8 cellular contexts compared by ENCODE assay signal in genomic region chr4:81565137-81565870, GRCh38.
DNase-seq lines count a peak whose midpoint lies in the region; ATAC-seq, FAIRE-seq and TF ChIP-seq lines count a peak whose summit lies in the region.

No MANE protein-coding gene starts in this region.

- H3K4me1 ChIP-seq in keratinocyte (ENCODE audit: control insufficient read depth, extremely low read depth, insufficient read depth, low read length) (no peaks in the 10 kb centered on the region), skeletal muscle tissue (ENCODE audit: control insufficient read depth in 3 of 3, insufficient read depth in 3 of 3, low read length in 3 of 3) (peaks cover 0 to 4% (median 4%) of the 10 kb centered on the region in 3 donors)
- peaks cover 5% of the 10 kb centered on the region for H3K4me1 ChIP-seq in CD8-positive, alpha-beta T cell (ENCODE audit: insufficient read depth, low read length)

- no peaks in the 10 kb centered on the region for H3K79me2 ChIP-seq in keratinocyte (ENCODE audit: control insufficient read depth, insufficient read depth, low read length)

- H3K9me3 ChIP-seq in keratinocyte (ENCODE audit: control insufficient read depth, low read depth, low read length) (no peaks in the 10 kb centered on the region), skeletal muscle tissue (ENCODE audit: control insufficient read depth in 3 of 3, low read length in 3 of 3) (no peaks in the 10 kb centered on the region)
- H3K9me3 ChIP-seq in CD8-positive, alpha-beta T cell (ENCODE audit: low read length): no peaks in the 10 kb centered on the region

- no peaks in the 10 kb centered on the region for H3K36me3 Mint-ChIP-seq in CD8-positive, alpha-beta T cell

- no peak overlapping the region for H3K27ac ChIP-seq in keratinocyte (ENCODE audit: control insufficient read depth, insufficient read depth, low read length)
- peak overlapping the region; percentile 82 for H3K27ac ChIP-seq in skeletal muscle tissue (ENCODE audit: low read depth, low read length)
- H3K27ac ChIP-seq in CD8-positive, alpha-beta T cell (ENCODE audit: low read depth, low read length): no peak overlapping the region

- H3K4me1 Mint-ChIP-seq in CD8-positive, alpha-beta T cell (ENCODE audit: low read depth): peaks cover 10% of the 10 kb centered on the region

- dilution Hi-C loops in keratinocyte (cut with MboI; ENCODE audit: extremely low pct_ligation_motif_present, low sequenced_read_pairs): no loop called here

- intact Hi-C loops in CD8-positive, alpha-beta T cell (cut with DNase I, micrococcal nuclease): no loop called here

- H3K9me3 Mint-ChIP-seq in CD8-positive, alpha-beta T cell: no peaks in the 10 kb centered on the region

- H3K4me3 ChIP-seq in cardiac fibroblast (replicated peaks in 1 of 2; ENCODE audit: low read depth in 2 of 2, low read length in 2 of 2): peak overlapping the region; percentile 19 to 30
- no peak overlapping the region for H3K4me3 ChIP-seq in keratinocyte (ENCODE audit: control insufficient read depth in 2 of 3, extremely low read depth in 1 of 3, insufficient read depth in 2 of 3, low read depth in 1 of 3, low read length in 3 of 3)
- peak overlapping the region; percentile 25 to 64 (median 48) for H3K4me3 ChIP-seq in skeletal muscle tissue (ENCODE audit: low read length in 3 of 3)
- H3K4me3 ChIP-seq in CD8-positive, alpha-beta T cell (ENCODE audit: low read depth, low read length): no peak overlapping the region

- CTCF ChIA-PET in HEK293T (lab: Yijun Ruan, JAX): no interaction called here
- CTCF ChIA-PET in CD8-positive, alpha-beta T cell (lab: Charles Lee): interaction anchor here (0.8 to 1.0 kb wide), 2 partner anchors 14 to 98 kb away, joined by 3 read pairs; no protein-coding TSS in a partner anchor

- no peak overlapping the region for H2AFZ ChIP-seq in keratinocyte (ENCODE audit: control insufficient read depth, low read length)

- no peaks in the 10 kb centered on the region for H4K20me1 ChIP-seq in keratinocyte (ENCODE audit: control insufficient read depth, extremely low read depth, insufficient read depth, low read length)

- H3K9me1 ChIP-seq in keratinocyte (ENCODE audit: control insufficient read depth, extremely low read depth, insufficient read depth, low read length): no peaks in the 10 kb centered on the region

- TF ChIP-seq CTCF in cardiac fibroblast (IDR thresholded peaks at IDR 0.05; ENCODE audit: low read depth, low read length) (no peak), keratinocyte (optimal IDR thresholded peaks at IDR 0.05 in 1 of 3, IDR thresholded peaks at IDR 0.05 in 1 of 3, conservative IDR thresholded peaks at IDR 0.05 in 1 of 3; ENCODE audit: extremely low read depth in 1 of 3, insufficient read depth in 2 of 3, low read length in 3 of 3) (no peak)
- TF ChIP-seq CTCF in CD8-positive, alpha-beta T cell (IDR thresholded peaks at IDR 0.05): no peak

- peak; percentile 10 for DNase-seq in HEK293T (ENCODE audit: extremely low spot score)
- DNase-seq in cardiac fibroblast (ENCODE audit: low read depth in 2 of 2): peak; percentile 47 to 65
- no peak for DNase-seq in keratinocyte (ENCODE audit: low read depth, low spot score)
- no peak for DNase-seq in DMS79 treated with DMSO at 0.1 percent for 48 hours (lab: John Stamatoyannopoulos, UW)
- no peak for DNase-seq in CD8-positive, alpha-beta T cell

- H3K9ac ChIP-seq in keratinocyte (ENCODE audit: control insufficient read depth, extremely low read depth, insufficient read depth, low read length) (no peak overlapping the region), skeletal muscle tissue (ENCODE audit: low read depth in 1 of 3, low read length in 3 of 3) (no peak overlapping the region)

- no peaks in the 10 kb centered on the region for H3K36me3 ChIP-seq in keratinocyte (ENCODE audit: control insufficient read depth in 2 of 2, extremely low read depth in 1 of 2, insufficient read depth in 2 of 2, low read length in 2 of 2)
- no peaks in the 10 kb centered on the region for H3K36me3 ChIP-seq in skeletal muscle tissue (ENCODE audit: control insufficient read depth in 3 of 3, insufficient read depth in 3 of 3, low read length in 3 of 3)
- no peaks in the 10 kb centered on the region for H3K36me3 ChIP-seq in CD8-positive, alpha-beta T cell (ENCODE audit: insufficient read depth, low read length)

- ATAC-seq in HG03095 (IDR thresholded peaks at IDR 0.05; ENCODE audit: unreplicated experiment) (no peak), HG03039 (IDR thresholded peaks at IDR 0.05; ENCODE audit: unreplicated experiment) (no peak)
- ATAC-seq in CD8-positive, alpha-beta T cell: no peak

- H3K4me3 Mint-ChIP-seq in CD8-positive, alpha-beta T cell: no peak overlapping the region

- peak overlapping the region; percentile 23 for H3K4me2 ChIP-seq in keratinocyte (ENCODE audit: control insufficient read depth, extremely low read depth, insufficient read depth, low read depth, low read length)

- H3K27me3 Mint-ChIP-seq in CD8-positive, alpha-beta T cell (ENCODE audit: low read depth): no peaks in the 10 kb centered on the region

- no peak for FAIRE-seq in keratinocyte (lab: Jason Lieb, UNC)

- no peak overlapping the region for H3K27ac Mint-ChIP-seq in CD8-positive, alpha-beta T cell

- H3K27me3 ChIP-seq in keratinocyte (ENCODE audit: control insufficient read depth, extremely low read depth, insufficient read depth, low read length) (no peaks in the 10 kb centered on the region), skeletal muscle tissue (ENCODE audit: control insufficient read depth in 3 of 3, insufficient read depth in 3 of 3, low read length in 3 of 3) (no peaks in the 10 kb centered on the region)
- H3K27me3 ChIP-seq in CD8-positive, alpha-beta T cell (ENCODE audit: insufficient read depth, low read length): no peaks in the 10 kb centered on the region

- POLR2A ChIA-PET in HEK293T (lab: Yijun Ruan, JAX): no interaction called here
- POLR2A ChIA-PET in CD8-positive, alpha-beta T cell (lab: Charles Lee): no interaction called here

TF ChIP-seq in HEK293T, 16 proteins besides CTCF, POLR2A, EP300 and RAD21:
- no peak for TF ChIP-seq TARDBP (IDR thresholded peaks at IDR 0.05)
- no peak for TF ChIP-seq LEF1 (IDR thresholded peaks at IDR 0.05; ENCODE audit: borderline replicate concordance)
- no peak for TF ChIP-seq CTBP1 (IDR thresholded peaks at IDR 0.05; ENCODE audit: borderline replicate concordance)
- TF ChIP-seq ELF4 (IDR thresholded peaks at IDR 0.05): no peak

Comparison
In these comparisons a context has a peak if more than half of its experiments do, and no peak if none do; other contexts are left out.
1. DNase-seq: peak in HEK293T (single experiment) and cardiac fibroblast (2 of 2); none in keratinocyte (single experiment), DMS79 treated with DMSO at 0.1 percent for 48 hours (single experiment) and CD8-positive, alpha-beta T cell (0 of 7).
2. H3K4me3 ChIP-seq: peak in cardiac fibroblast (2 of 2) and skeletal muscle tissue (3 of 3); none in keratinocyte (0 of 3) and CD8-positive, alpha-beta T cell (single experiment).